16 cellular contexts compared by ENCODE assay signal in the genomic region with DNA sequence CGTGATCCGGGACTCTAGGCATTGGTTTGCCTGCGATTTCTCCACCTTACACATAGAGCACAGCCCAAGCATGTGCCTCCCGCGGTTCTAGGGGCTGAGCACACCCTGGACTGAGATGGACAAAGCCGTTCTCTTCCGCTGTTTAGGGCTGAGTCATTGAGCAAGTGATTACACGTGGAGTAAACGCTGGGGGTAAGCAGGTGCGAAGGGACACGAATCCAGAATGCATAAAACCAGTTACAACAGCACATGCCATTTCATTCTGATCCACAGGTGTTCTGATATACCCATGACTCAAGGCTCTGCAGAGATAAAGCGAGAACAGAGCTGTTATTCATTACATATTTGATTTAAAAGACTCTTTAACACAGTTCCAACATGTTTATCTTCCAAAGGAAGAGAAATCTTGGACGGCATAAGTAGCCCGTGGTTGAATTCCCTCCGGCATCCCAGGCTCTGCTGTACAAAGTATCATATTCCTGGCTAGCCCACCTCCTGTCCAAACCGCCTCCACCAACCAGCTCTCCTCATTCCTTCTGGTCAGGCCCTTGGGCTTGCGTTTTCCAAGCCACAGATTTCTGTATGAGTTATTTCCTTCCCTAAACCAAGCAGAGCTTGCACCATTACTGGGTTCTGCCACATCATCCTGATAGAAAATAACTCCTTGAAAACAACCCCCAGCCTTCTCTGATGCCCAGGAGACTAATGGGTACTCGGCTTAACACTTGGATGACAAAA. TPM values are rescaled to one million over a fixed set of nuclear protein-coding genes. Genes with fewer than 3 reads are reported as not detected.
A peak's percentile ranks its signal among the peaks of the same experiment; 100 is the strongest.
DNase-seq lines count a peak whose midpoint lies in the region; ATAC-seq, FAIRE-seq and TF ChIP-seq lines count a peak whose summit lies in the region.
"Had no signal": no experiment of that assay in that cellular context is flagged by ENCODE, and none has a peak within 500 bp of the region (broad histone marks: within the 10 kb centered on the region; RNA-seq: fewer than 3 reads in every experiment).

No MANE protein-coding gene starts in this region.

- POLR2A ChIA-PET in HEK293 (lab: Yijun Ruan, JAX) = no interaction called here

- no peak for TF ChIP-seq POLR2A in gastroesophageal sphincter (IDR thresholded peaks at IDR 0.05)

- H3K27me3 Mint-ChIP-seq in stimulated activated naive CD8-positive, alpha-beta T cell treated with anti-CD3 and anti-CD28 coated beads, Interleukin-15, amount 100 ng/mL, for 72 hours = peaks cover 21% of the 10 kb centered on the region

- H3K4me1 ChIP-seq in HEK293 (ENCODE audit: control insufficient read depth, insufficient read depth, low read length) (no peaks in the 10 kb centered on the region), gastroesophageal sphincter (peaks cover 0 to 3% (median 0%) of the 10 kb centered on the region in 3 donors), small intestine (ENCODE audit: control insufficient read depth in 2 of 2, insufficient read depth in 1 of 2, low read depth in 1 of 2, low read length in 1 of 2) (peaks cover 0 to 3% of the 10 kb centered on the region in 2 donors)
- H3K4me1 ChIP-seq: thyroid gland had no signal

- H3K27me3 ChIP-seq in gastroesophageal sphincter = peaks cover 3% of the 10 kb centered on the region
- H3K27me3 ChIP-seq in small intestine (ENCODE audit: control insufficient read depth in 2 of 2, insufficient read depth in 2 of 2, low read length in 2 of 2) = no peaks in the 10 kb centered on the region
- H3K27me3 ChIP-seq: hepatocyte, thyroid gland had no signal

- no peaks in the 10 kb centered on the region for H3K9me3 Mint-ChIP-seq in stimulated activated naive CD8-positive, alpha-beta T cell treated with anti-CD3 and anti-CD28 coated beads, Interleukin-15, amount 100 ng/mL, for 72 hours
- H3K9me3 Mint-ChIP-seq: naive thymus-derived CD8-positive, alpha-beta T cell had no signal

- ATAC-seq in gastroesophageal sphincter = peak; percentile 57
- no peak for ATAC-seq in stimulated activated naive CD8-positive, alpha-beta T cell treated with anti-CD3 and anti-CD28 coated beads, Interleukin-15, amount 100 ng/mL, for 72 hours
- ATAC-seq: naive thymus-derived CD8-positive, alpha-beta T cell had no signal

- TF ChIP-seq CTCF in HEK293 (tag by site-specific recombination; IDR thresholded peaks at IDR 0.05) (no peak), gastroesophageal sphincter (IDR thresholded peaks at IDR 0.05) (no peak), foreskin fibroblast (IDR thresholded peaks at IDR 0.05; ENCODE audit: low read depth, low read length) (no peak)

- no peaks in the 10 kb centered on the region for H3K4me1 Mint-ChIP-seq in stimulated activated naive CD8-positive, alpha-beta T cell treated with anti-CD3 and anti-CD28 coated beads, Interleukin-15, amount 100 ng/mL, for 72 hours
- H3K4me1 Mint-ChIP-seq: naive thymus-derived CD8-positive, alpha-beta T cell had no signal

- H3K27ac Mint-ChIP-seq in stimulated activated naive CD8-positive, alpha-beta T cell treated with anti-CD3 and anti-CD28 coated beads, Interleukin-15, amount 100 ng/mL, for 72 hours = peak overlapping the region in 1 of 2 donors; percentile 6
- H3K27ac Mint-ChIP-seq: naive thymus-derived CD8-positive, alpha-beta T cell had no signal

- H3K27ac ChIP-seq in HEK293 (ENCODE audit: extremely low read depth, low read depth, low read length) = no peak overlapping the region
- peak overlapping the region in 3 of 4 donors; percentile 14 to 47 (median 31) for H3K27ac ChIP-seq in gastroesophageal sphincter
- H3K27ac ChIP-seq in small intestine (ENCODE audit: low read depth in 1 of 2, low read length in 1 of 2) = no peak overlapping the region
- H3K27ac ChIP-seq: hepatocyte had no signal

- no peaks in the 10 kb centered on the region for H3K36me3 ChIP-seq in HEK293 (ENCODE audit: control insufficient read depth in 2 of 2, insufficient read depth in 1 of 2, low read length in 2 of 2)
- H3K36me3 ChIP-seq in gastroesophageal sphincter = no peaks in the 10 kb centered on the region
- H3K36me3 ChIP-seq in small intestine (ENCODE audit: control insufficient read depth in 2 of 2, insufficient read depth in 2 of 2, low read length in 2 of 2) = no peaks in the 10 kb centered on the region
- H3K36me3 ChIP-seq: thyroid gland had no signal

- no peak for TF ChIP-seq EP300 in gastroesophageal sphincter (IDR thresholded peaks at IDR 0.05)

- DNase-seq in SW480 (ENCODE audit: low spot score) (peak; percentile 2), small intestine (peak; percentile 11), foreskin fibroblast (no peak), activated gamma-delta T cell treated with Interleukin-2 at 50 U/mL for 16 hours (no peak)
- DNase-seq in stimulated activated naive CD8-positive, alpha-beta T cell treated with anti-CD3 and anti-CD28 coated beads, Interleukin-15, amount 100 ng/mL, for 72 hours = no peak
- DNase-seq: activated CD8-positive, alpha-beta memory T cell treated with anti-CD3 and anti-CD28 coated beads, Interleukin-2, amount 50 U/mL, for 4 hours; caudate nucleus; DMS79; naive thymus-derived CD8-positive, alpha-beta T cell; NCI-H82; stimulated activated CD4-positive, alpha-beta T cell treated with anti-CD3 and anti-CD28 coated beads, Interleukin-4, amount 100 ng/mL, for 4 hours; T1000 had no signal

- CTCF ChIA-PET in HEK293 (lab: Yijun Ruan, JAX) = interaction anchor here (1.2 kb wide), 1 partner anchor 37 kb away, joined by 3 read pairs; no protein-coding TSS in a partner anchor

- FAIRE-seq in small intestine (lab: Jason Lieb, UNC) = no peak

- H3K9me3 ChIP-seq in HEK293 (ENCODE audit: control insufficient read depth, insufficient read depth, low read depth, low read length) (no peaks in the 10 kb centered on the region), gastroesophageal sphincter (peaks cover 0 to 5% (median 0%) of the 10 kb centered on the region in 3 donors), small intestine (ENCODE audit: control insufficient read depth, low read depth) (no peaks in the 10 kb centered on the region)
- H3K9me3 ChIP-seq: thyroid gland had no signal

- H3K4me3 Mint-ChIP-seq in stimulated activated naive CD8-positive, alpha-beta T cell treated with anti-CD3 and anti-CD28 coated beads, Interleukin-15, amount 100 ng/mL, for 72 hours = no peak overlapping the region
- H3K4me3 Mint-ChIP-seq: naive thymus-derived CD8-positive, alpha-beta T cell had no signal

- 69 to 73% methylated on average over 12 to 13 of the region's 18 CpGs for WGBS in gastroesophageal sphincter (ENCODE audit: low coverage in 1 of 2), 2 donors
- 34 to 61% (median 49%) methylated on average over 18 of the region's 18 CpGs for WGBS in small intestine, 3 donors

- H3K4me3 ChIP-seq in HEK293 (ENCODE audit: low read depth, low read length) (no peak overlapping the region), gastroesophageal sphincter (no peak overlapping the region), small intestine (ENCODE audit: low read depth in 1 of 2, low read length in 2 of 2) (no peak overlapping the region), foreskin fibroblast (ENCODE audit: low read depth in 1 of 2, low read length in 2 of 2) (no peak overlapping the region)
- H3K4me3 ChIP-seq: hepatocyte, thyroid gland had no signal

TF ChIP-seq in HEK293, 187 proteins besides CTCF, POLR2A, EP300 and RAD21:
- TF ChIP-seq SETDB1 (IDR thresholded peaks at IDR 0.05; ENCODE audit: insufficient read length, low read length) (peak; percentile 76), ZNF239 (tag by site-specific recombination; IDR thresholded peaks at IDR 0.05) (no peak), ZNF24 (tag by site-specific recombination; IDR thresholded peaks at IDR 0.05) (no peak), MEIS1 (CRISPR knock-in tag; IDR thresholded peaks at IDR 0.05; ENCODE audit: borderline replicate concordance) (no peak), SCRT2 (tag by site-specific recombination; IDR thresholded peaks at IDR 0.05) (0 out of 2 replicates have a peak, but pooled peaks have one; percentile 24)

RNA-seq across cellular contexts. Expression of a gene that starts 36.2 kb away (rescaled TPM):
- total RNA-seq in gastroesophageal sphincter = 10 to 100 TPM; 21.5 to 41.9 (median 35.7) TPM
- 1 to 10 TPM in 1 of 3 donors, under 1 TPM in 2; 0.45 to 4.7 (median 0.81) TPM for polyA plus RNA-seq in small intestine
- total RNA-seq: naive thymus-derived CD8-positive, alpha-beta T cell had no signal

Comparison
In these comparisons a context has a peak if more than half of its experiments do, and no peak if none do; other contexts are left out.
1. H3K27ac ChIP-seq: peak in gastroesophageal sphincter (3 of 4); none in HEK293 (single experiment) and small intestine (0 of 2).
2. DNase-seq: peak in SW480 (single experiment) and small intestine (single experiment); none in foreskin fibroblast (0 of 2), activated gamma-delta T cell treated with Interleukin-2 at 50 U/mL for 16 hours (single experiment) and stimulated activated naive CD8-positive, alpha-beta T cell treated with anti-CD3 and anti-CD28 coated beads, Interleukin-15, amount 100 ng/mL, for 72 hours (0 of 2).